Comparison of ENCODE assay signal across 1 cellular context in genomic region chr2:111897924-111898702, GRCh38.
TF ChIP-seq lines count a peak whose summit lies in the region.

Gene MERTK (plus strand): TSS chr2:111898607. CDS start chr2:111898736, 129 bp downstream.

TF ChIP-seq in HepG2, 621 proteins besides CTCF, POLR2A, EP300 and RAD21 (continued from another document and continues in another):
- TF ChIP-seq ZNF33A (CRISPR knock-in tag; IDR thresholded peaks at IDR 0.05; ENCODE audit: borderline replicate concordance) (peak; percentile 82; the same call in 1 of the 2 replicates), ZNF652 (CRISPR knock-in tag; IDR thresholded peaks at IDR 0.05; ENCODE audit: borderline replicate concordance, low read depth) (no peak), TP53 (CRISPR knock-in tag; conservative IDR thresholded peaks at IDR 0.05) (0 out of 2 replicates have a peak, but pooled peaks have one; percentile 65), ZNF362 (CRISPR knock-in tag; IDR thresholded peaks at IDR 0.05; ENCODE audit: borderline replicate concordance) (0 out of 2 replicates have a peak, but pooled peaks have one; percentile 9), SAP130 (CRISPR knock-in tag; IDR thresholded peaks at IDR 0.05; ENCODE audit: low read depth) (peak; percentile 80), ZNF510 (CRISPR knock-in tag; IDR thresholded peaks at IDR 0.05; ENCODE audit: low read depth) (peak; percentile 54; the same call in 1 of the 2 replicates), KLF6 (CRISPR knock-in tag; IDR thresholded peaks at IDR 0.05) (peak; percentile 83), FOXP4 (CRISPR knock-in tag; IDR thresholded peaks at IDR 0.05) (peak; percentile 71), CSRNP2 (CRISPR knock-in tag; conservative IDR thresholded peaks at IDR 0.05; ENCODE audit: low read depth) (peak; percentile 9; the same call in 1 of the 2 replicates), RXRB (CRISPR knock-in tag; IDR thresholded peaks at IDR 0.05; ENCODE audit: borderline replicate concordance) (peak; percentile 68), CCDC6 (CRISPR knock-in tag; IDR thresholded peaks at IDR 0.05) (peak; percentile 97), ZNF34 (CRISPR knock-in tag; IDR thresholded peaks at IDR 0.05; ENCODE audit: borderline replicate concordance) (no peak), PAWR (CRISPR knock-in tag; IDR thresholded peaks at IDR 0.05; ENCODE audit: borderline replicate concordance) (no peak), ZNF709 (CRISPR knock-in tag; IDR thresholded peaks at IDR 0.05) (peak; percentile 76), ZBTB21 (CRISPR knock-in tag; IDR thresholded peaks at IDR 0.05) (no peak; the same call in 1 of the 2 replicates), ZNF33B (CRISPR knock-in tag; IDR thresholded peaks at IDR 0.05) (peak; percentile 92), TEAD2 (CRISPR knock-in tag; IDR thresholded peaks at IDR 0.05) (no peak), CHD2 (IDR thresholded peaks at IDR 0.05; ENCODE audit: low read depth, low read length) (no peak), AGO2 (optimal IDR thresholded peaks at IDR 0.05; ENCODE audit: low read depth, low read length) (peak; percentile 91), SOX13 (IDR thresholded peaks at IDR 0.05) (no peak; the same call in 1 of the 2 replicates), SOX13 (CRISPR knock-in tag; conservative IDR thresholded peaks at IDR 0.05 in 1 of 2, IDR thresholded peaks at IDR 0.05 in 1 of 2) (peak in 1 of 2 experiments; percentile 47; a peak in 2 of 4 replicates), ZNF772 (CRISPR knock-in tag; IDR thresholded peaks at IDR 0.05) (peak; percentile 47; the same call in 1 of the 2 replicates), LCORL (IDR thresholded peaks at IDR 0.05) (no peak), LCORL (CRISPR knock-in tag; IDR thresholded peaks at IDR 0.05) (peak; percentile 60), ZNF263 (CRISPR knock-in tag; IDR thresholded peaks at IDR 0.05) (peak; percentile 88; the same call in 1 of the 2 replicates), ZNF687 (CRISPR knock-in tag; IDR thresholded peaks at IDR 0.05) (peak; percentile 88), ZNF232 (CRISPR knock-in tag; IDR thresholded peaks at IDR 0.05; ENCODE audit: borderline replicate concordance) (peak; percentile 50; the same call in 1 of the 2 replicates), MTERF4 (CRISPR knock-in tag; IDR thresholded peaks at IDR 0.05) (no peak; the same call in none of the 2 replicates), MAFK (conservative IDR thresholded peaks at IDR 0.05 in 1 of 2, IDR thresholded peaks at IDR 0.05 in 1 of 2; ENCODE audit: low read length in 2 of 2) (no peak), SP140L (CRISPR knock-in tag; IDR thresholded peaks at IDR 0.05; ENCODE audit: borderline replicate concordance) (no peak), ZNF879 (CRISPR knock-in tag; IDR thresholded peaks at IDR 0.05) (no peak), ZSCAN21 (CRISPR knock-in tag; IDR thresholded peaks at IDR 0.05; ENCODE audit: borderline replicate concordance) (peak; percentile 49), GATA4 (IDR thresholded peaks at IDR 0.05; ENCODE audit: borderline replicate concordance, low read depth) (peak; percentile 40; the same call in 1 of the 2 replicates), MTF2 (CRISPR knock-in tag; IDR thresholded peaks at IDR 0.05; ENCODE audit: borderline replicate concordance) (no peak), ZNF251 (CRISPR knock-in tag; IDR thresholded peaks at IDR 0.05) (peak; percentile 53; the same call in 1 of the 2 replicates), NRL (CRISPR knock-in tag; IDR thresholded peaks at IDR 0.05; ENCODE audit: borderline replicate concordance) (no peak), NFE2 (CRISPR knock-in tag; IDR thresholded peaks at IDR 0.05) (no peak), ZNF597 (CRISPR knock-in tag; IDR thresholded peaks at IDR 0.05) (0 out of 2 replicates have a peak, but pooled peaks have one; percentile 43), ZNF570 (CRISPR knock-in tag; IDR thresholded peaks at IDR 0.05; ENCODE audit: borderline replicate concordance) (no peak), ZHX1 (CRISPR knock-in tag; IDR thresholded peaks at IDR 0.05; ENCODE audit: low read depth) (no peak), HOXA9 (CRISPR knock-in tag; IDR thresholded peaks at IDR 0.05; ENCODE audit: borderline replicate concordance) (no peak), ZNF878 (CRISPR knock-in tag; IDR thresholded peaks at IDR 0.05) (0 out of 2 replicates have a peak, but pooled peaks have one; percentile 18), AGO1 (IDR thresholded peaks at IDR 0.05; ENCODE audit: low read depth, low read length, poor library complexity, severe bottlenecking) (no peak), PLRG1 (conservative IDR thresholded peaks at IDR 0.05) (no peak), RORA (CRISPR knock-in tag; IDR thresholded peaks at IDR 0.05) (no peak), ZNF292 (CRISPR knock-in tag; IDR thresholded peaks at IDR 0.05; ENCODE audit: borderline replicate concordance, low read depth) (no peak), ZBTB49 (CRISPR knock-in tag; IDR thresholded peaks at IDR 0.05; ENCODE audit: borderline replicate concordance) (no peak), ARNT2 (CRISPR knock-in tag; IDR thresholded peaks at IDR 0.05; ENCODE audit: low read depth) (no peak; the same call in 1 of the 2 replicates), REXO4 (CRISPR knock-in tag; IDR thresholded peaks at IDR 0.05; ENCODE audit: borderline replicate concordance) (no peak), TBP (CRISPR knock-in tag; IDR thresholded peaks at IDR 0.05) (0 out of 2 replicates have a peak, but pooled peaks have one; percentile 34), DRAP1 (CRISPR knock-in tag; IDR thresholded peaks at IDR 0.05) (peak; percentile 68), NR2F6 (IDR thresholded peaks at IDR 0.05) (peak; percentile 44), NR2F6 (CRISPR knock-in tag; IDR thresholded peaks at IDR 0.05) (peak; percentile 71; the same call in 1 of the 2 replicates)
